ENCODE assay signal across 12 cellular contexts in the genomic region with DNA sequence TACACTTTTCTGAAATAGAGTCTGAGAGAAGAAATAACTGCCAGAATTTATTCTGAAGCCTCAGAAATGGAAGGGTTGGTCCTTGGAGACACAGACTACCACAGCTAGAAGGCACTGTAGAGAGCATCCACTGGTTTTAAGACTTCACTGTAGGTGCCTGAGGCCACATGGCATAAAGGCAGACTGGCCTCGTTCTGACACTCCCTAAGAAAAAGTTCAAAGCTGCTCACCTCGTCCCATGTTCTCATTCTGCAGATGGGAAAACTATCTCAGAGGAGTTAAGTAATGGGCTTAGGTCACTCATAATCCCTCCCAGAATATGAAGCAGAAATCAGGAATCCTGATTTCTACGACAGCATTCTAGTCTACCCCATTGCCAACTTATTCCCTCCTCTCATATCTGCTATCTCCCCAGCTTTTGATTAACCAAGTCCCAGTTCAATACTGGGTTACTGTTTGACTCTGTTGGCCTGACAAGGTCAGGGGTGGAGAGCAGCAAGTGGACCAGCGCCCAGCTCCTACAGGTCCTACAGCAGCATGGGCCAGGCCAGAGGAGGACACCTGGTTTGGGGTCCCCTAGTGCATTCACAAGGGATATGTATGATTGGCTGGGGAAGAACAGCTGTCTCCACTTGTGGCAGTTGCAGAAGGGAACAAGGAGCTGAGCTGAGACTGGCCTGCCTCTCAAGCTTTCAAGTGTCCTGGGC. TPM values are rescaled to one million over a fixed set of nuclear protein-coding genes. Genes with fewer than 3 reads are reported as not detected.
DNase-seq lines count a peak whose midpoint lies in the region; ATAC-seq and TF ChIP-seq lines count a peak whose summit lies in the region.
"Had no signal": no experiment of that assay in that cellular context is flagged by ENCODE, and none has a peak within 500 bp of the region (broad histone marks: within the 10 kb centered on the region; RNA-seq: fewer than 3 reads in every experiment).

No MANE protein-coding gene starts in this region.

- CTCF ChIA-PET in A673 (lab: Charles Lee), result interaction anchor here (0.5 to 2.1 kb wide), 4 partner anchors 11 to 84 kb away, joined by 3 to 10 read pairs (median 4); no protein-coding TSS in a partner anchor

- H3K27me3 ChIP-seq in A673 (replicated peaks; ENCODE audit: insufficient read depth, low read depth, low read length, poor library complexity) (no peaks in the 10 kb centered on the region), HL-60 (ENCODE audit: insufficient read depth, poor library complexity, severe bottlenecking) (no peaks in the 10 kb centered on the region), ascending aorta (no peaks in the 10 kb centered on the region)

- no peaks in the 10 kb centered on the region for H3K27me3 Mint-ChIP-seq in natural killer cell (ENCODE audit: low read depth in 2 of 2)

- H3K36me3 Mint-ChIP-seq in natural killer cell, result no peaks in the 10 kb centered on the region

- no peak for ATAC-seq in natural killer cell
- ATAC-seq in HG02678 (IDR thresholded peaks at IDR 0.05; ENCODE audit: unreplicated experiment), result no peak
- ATAC-seq in HG02840 (IDR thresholded peaks at IDR 0.05; ENCODE audit: low FRiP score, unreplicated experiment), result no peak
- ATAC-seq in GM19328 (IDR thresholded peaks at IDR 0.05; ENCODE audit: unreplicated experiment), result no peak
- no peak for ATAC-seq in HG02870 (IDR thresholded peaks at IDR 0.05; ENCODE audit: unreplicated experiment)
- ATAC-seq: sciatic nerve had no signal

- H3K9me3 ChIP-seq in A673 (ENCODE audit: low read depth, low read length, poor library complexity, severe bottlenecking) (no peaks in the 10 kb centered on the region), ascending aorta (no peaks in the 10 kb centered on the region)

- no peak for DNase-seq in A673 (ENCODE audit: low spot score)
- no peak for DNase-seq in HL-60 (ENCODE audit: low read depth in 1 of 2, low spot score in 1 of 2)
- DNase-seq in ascending aorta (ENCODE audit: low spot score in 2 of 2), result no peak
- no peak for DNase-seq in natural killer cell
- DNase-seq: NCI-H2081 treated with DMSO at 0.1 percent for 48 hours had no signal

- H3K36me3 ChIP-seq in A673 (ENCODE audit: insufficient read depth, low read length, poor library complexity, severe bottlenecking) (no peaks in the 10 kb centered on the region), ascending aorta (peaks cover 39 to 72% of the 10 kb centered on the region in 2 donors)

- peak overlapping the region; percentile 87 to 91 for H3K27ac Mint-ChIP-seq in natural killer cell

- H3K4me3 Mint-ChIP-seq in natural killer cell, result peak overlapping the region; percentile 96

- H3K4me1 ChIP-seq in A673 (ENCODE audit: insufficient read depth, low read length, poor library complexity, severe bottlenecking) (peaks cover 70% of the 10 kb centered on the region), ascending aorta (peaks cover 24 to 47% of the 10 kb centered on the region in 2 donors)

- BruUV-seq in A673 (replicated peaks; lab: Mats Ljungman, UMichigan), result no TSS peak

- POLR2A ChIA-PET in A673 (lab: Charles Lee; ENCODE audit: low non-redundant PET), result interaction anchor here (1.0 kb wide), 1 partner anchor 16 kb away, joined by 5 read pairs; no protein-coding TSS in a partner anchor

- H3K4me1 Mint-ChIP-seq in natural killer cell, result peaks cover 66 to 84% of the 10 kb centered on the region in 2 donors

- H3K4me3 ChIP-seq in A673 (ENCODE audit: low read depth, low read length, poor library complexity, severe bottlenecking) (no peak overlapping the region), HL-60 (replicated peaks; ENCODE audit: insufficient read depth, low read length) (no peak overlapping the region), ascending aorta (peak overlapping the region; percentile 70 to 98)

- intact Hi-C loops in A673 (cut with micrococcal nuclease; ENCODE audit: unreplicated experiment) (no loop called here), ascending aorta (cut with DNase I) (no loop called here), natural killer cell (cut with micrococcal nuclease) (no loop called here)

- TF ChIP-seq CTCF in A673 (conservative IDR thresholded peaks at IDR 0.05; ENCODE audit: low read depth, low read length) (0 out of 2 replicates have a peak, but pooled peaks have one; percentile 14), HL-60 (IDR thresholded peaks at IDR 0.05; ENCODE audit: insufficient read depth, low read length) (no peak), ascending aorta (IDR thresholded peaks at IDR 0.05) (peak in 1 of 3 experiments; percentile 16), natural killer cell (IDR thresholded peaks at IDR 0.05) (no peak)

- H3K27ac ChIP-seq in A673 (ENCODE audit: low read depth, low read length, poor library complexity, severe bottlenecking) (peak overlapping the region; percentile 58), HL-60 (replicated peaks) (peak overlapping the region; percentile 88), ascending aorta (peak overlapping the region; percentile 97)

- no peaks in the 10 kb centered on the region for H3K9me3 Mint-ChIP-seq in natural killer cell

RNA-seq across cellular contexts. Expression of a gene that starts 3.7 kb away (rescaled TPM):
- 96.8 and 108 TPM in 2 replicates for total RNA-seq in A673 (2021)
- 973 TPM for total RNA-seq in ascending aorta
- total RNA-seq in natural killer cell, result 100 to 1,000 TPM; 177 to 232 (median 207) TPM

RNA-seq across cellular contexts. Expression of a gene that starts 30.8 kb away (rescaled TPM):
- total RNA-seq in A673 (2021), result 17.5 and 26.8 TPM in 2 replicates
- 53.2 TPM for total RNA-seq in ascending aorta
- 1 to 10 TPM; 5.4 to 9.8 (median 8.9) TPM for total RNA-seq in natural killer cell

RNA-seq across cellular contexts. Expression of a gene that starts 51.1 kb away (rescaled TPM):
- not detected in 2 replicates for total RNA-seq in A673 (2021)
- not detected for total RNA-seq in ascending aorta
- total RNA-seq in natural killer cell, result 1 to 10 TPM in 1 of 3 donors, under 1 TPM in 2; 0.45 to 4.9 (median 0.59) TPM
- total RNA-seq: Daoy, temporal lobe had no signal

RNA-seq across cellular contexts. Expression of a gene that starts 58.0 kb away (rescaled TPM):
- total RNA-seq in A673 (2021) (not detected in 2 replicates), ascending aorta (not detected), natural killer cell (1 to 10 TPM; 3.2 to 4.2 (median 4.0) TPM)
- total RNA-seq: Daoy, sciatic nerve, temporal lobe had no signal

Comparison
In these comparisons a context has a peak if more than half of its experiments do, and no peak if none do; other contexts are left out.
1. H3K4me3 ChIP-seq: peak in ascending aorta (2 of 2); none in A673 (single experiment) and HL-60 (single experiment).
2. Peak in every context shown above with its lines, with median percentiles within 50 percentile points of each other: H3K27ac ChIP-seq.